In the genomic region with DNA sequence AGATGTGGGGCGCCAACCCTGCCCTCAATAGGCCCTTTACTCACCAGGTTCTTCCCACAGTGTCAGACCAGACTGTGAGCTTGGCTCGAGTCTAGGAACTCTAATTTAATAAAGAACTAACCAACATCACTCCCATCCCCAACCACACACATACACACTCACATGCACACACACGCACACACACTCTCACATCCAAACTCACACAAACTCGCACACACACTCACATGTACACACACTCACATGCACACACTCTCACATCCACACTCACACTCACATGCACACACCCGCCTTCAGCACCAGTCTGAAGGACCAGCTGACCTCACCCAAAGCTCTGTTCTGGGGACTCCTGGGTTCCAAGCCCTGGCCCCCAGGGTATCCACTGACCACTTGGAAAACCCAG, we compare ENCODE assay signal across 1 cellular context.
TF ChIP-seq lines count a peak whose summit lies in the region.

No MANE protein-coding gene starts in this region.

TF ChIP-seq in HepG2, 621 proteins besides CTCF, POLR2A, EP300 and RAD21 (continued from another document):
- TF ChIP-seq, protein P1, sequence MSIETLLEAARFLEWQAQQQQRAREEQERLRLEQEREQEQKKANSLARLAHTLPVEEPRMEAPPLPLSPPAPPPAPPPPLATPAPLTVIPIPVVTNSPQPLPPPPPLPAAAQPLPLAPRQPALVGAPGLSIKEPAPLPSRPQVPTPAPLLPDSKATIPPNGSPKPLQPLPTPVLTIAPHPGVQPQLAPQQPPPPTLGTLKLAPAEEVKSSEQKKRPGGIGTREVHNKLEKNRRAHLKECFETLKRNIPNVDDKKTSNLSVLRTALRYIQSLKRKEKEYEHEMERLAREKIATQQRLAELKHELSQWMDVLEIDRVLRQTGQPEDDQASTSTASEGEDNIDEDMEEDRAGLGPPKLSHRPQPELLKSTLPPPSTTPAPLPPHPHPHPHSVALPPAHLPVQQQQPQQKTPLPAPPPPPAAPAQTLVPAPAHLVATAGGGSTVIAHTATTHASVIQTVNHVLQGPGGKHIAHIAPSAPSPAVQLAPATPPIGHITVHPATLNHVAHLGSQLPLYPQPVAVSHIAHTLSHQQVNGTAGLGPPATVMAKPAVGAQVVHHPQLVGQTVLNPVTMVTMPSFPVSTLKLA (IDR thresholded peaks at IDR 0.05), result peak; percentile 33; the same call in 1 of the 2 replicates
- TF ChIP-seq SOX6 (IDR thresholded peaks at IDR 0.05), result peak; percentile 15; the same call in 1 of the 2 replicates
- no peak for TF ChIP-seq SOX6 (CRISPR knock-in tag; IDR thresholded peaks at IDR 0.05)
- no peak for TF ChIP-seq PAWR (CRISPR knock-in tag; IDR thresholded peaks at IDR 0.05; ENCODE audit: borderline replicate concordance)
TF ChIP-seq in HepG2: peak in this region for 6.
